20 cellular contexts compared by ENCODE assay signal in genomic region chr3:148280623-148281242, GRCh38.
DNase-seq lines count a peak whose midpoint lies in the region; ATAC-seq and TF ChIP-seq lines count a peak whose summit lies in the region.
"Had no signal": no experiment of that assay in that cellular context is flagged by ENCODE, and none has a peak within 500 bp of the region (broad histone marks: within the 10 kb centered on the region; RNA-seq: fewer than 3 reads in every experiment).

No MANE protein-coding gene starts in this region.

- H3K9me3 Mint-ChIP-seq in WTC11 = peaks cover 17% of the 10 kb centered on the region
- peaks cover 3 to 27% (median 10%) of the 10 kb centered on the region in 6 donors for H3K9me3 Mint-ChIP-seq in immature natural killer cell

- H3K27ac Mint-ChIP-seq in WTC11 (no peak overlapping the region), immature natural killer cell (no peak overlapping the region)
- H3K27ac Mint-ChIP-seq: CD4-positive, alpha-beta memory T cell had no signal

- no peaks in the 10 kb centered on the region for H3K4me1 Mint-ChIP-seq in WTC11
- H3K4me1 Mint-ChIP-seq in immature natural killer cell = no peaks in the 10 kb centered on the region
- H3K4me1 Mint-ChIP-seq: CD4-positive, alpha-beta memory T cell had no signal

- H3K27ac ChIP-seq in right cardiac atrium (ENCODE audit: low read length) = no peak overlapping the region
- H3K27ac ChIP-seq in vagina = no peak overlapping the region
- H3K27ac ChIP-seq: BLaER1, GM23248, Peyer's patch, SK-N-MC had no signal

- CTCF ChIA-PET in WTC11 (lab: Charles Lee) = interaction anchor here (0.7 kb wide), 1 partner anchor 167 kb away, joined by 6 read pairs; no protein-coding TSS in a partner anchor

- H3K4me3 ChIP-seq in right cardiac atrium (ENCODE audit: low read length) (no peak overlapping the region), mucosa of descending colon (no peak overlapping the region), vagina (no peak overlapping the region)
- H3K4me3 ChIP-seq: BLaER1, GM12878, GM23248, Peyer's patch, SK-N-MC had no signal

- ATAC-seq in right cardiac atrium = no peak
- ATAC-seq in Right ventricle myocardium superior (ENCODE audit: poor library complexity) = no peak
- no peak; the same call in 1 of the 2 replicates for ATAC-seq in WTC11
- ATAC-seq in mucosa of descending colon = no peak
- no peak for ATAC-seq in GM21381 (IDR thresholded peaks at IDR 0.05; ENCODE audit: unreplicated experiment)
- ATAC-seq in HG02840 (IDR thresholded peaks at IDR 0.05; ENCODE audit: low FRiP score, unreplicated experiment) = no peak
- ATAC-seq: GM12878 had no signal

- H3K4me1 ChIP-seq in right cardiac atrium (ENCODE audit: control insufficient read depth, insufficient read depth, low read length) = no peaks in the 10 kb centered on the region
- no peaks in the 10 kb centered on the region for H3K4me1 ChIP-seq in mucosa of descending colon (ENCODE audit: low read depth)
- H3K4me1 ChIP-seq in vagina = no peaks in the 10 kb centered on the region
- H3K4me1 ChIP-seq: BLaER1, Peyer's patch had no signal

- POLR2A ChIA-PET in WTC11 (lab: Charles Lee) = no interaction called here

- H3K27me3 Mint-ChIP-seq in WTC11 (ENCODE audit: low read depth) (no peaks in the 10 kb centered on the region), immature natural killer cell (ENCODE audit: low read depth in 3 of 3) (no peaks in the 10 kb centered on the region)
- H3K27me3 Mint-ChIP-seq: CD4-positive, alpha-beta memory T cell had no signal

- TF ChIP-seq CTCF in WTC11 (IDR thresholded peaks at IDR 0.05) = no peak
- TF ChIP-seq CTCF in mucosa of descending colon (IDR thresholded peaks at IDR 0.05) = no peak
- no peak for TF ChIP-seq CTCF in vagina (IDR thresholded peaks at IDR 0.05)

- TF ChIP-seq POLR2A in vagina (IDR thresholded peaks at IDR 0.05) = no peak

- H3K36me3 Mint-ChIP-seq in WTC11 (no peaks in the 10 kb centered on the region), immature natural killer cell (no peaks in the 10 kb centered on the region)
- H3K36me3 Mint-ChIP-seq: CD4-positive, alpha-beta memory T cell had no signal

- DNase-seq in right cardiac atrium = peak in 2 of 3 donors; percentile 34 to 53
- no peak for DNase-seq in Right ventricle myocardium superior
- peak; percentile 32 for DNase-seq in WTC11 (ENCODE audit: low spot score)
- peak in 2 of 3 donors; percentile 24 to 48 for DNase-seq in mucosa of descending colon
- DNase-seq in immature natural killer cell = no peak
- no peak for DNase-seq in vagina (ENCODE audit: extremely low spot score in 2 of 2)
- DNase-seq: CD4-positive, alpha-beta memory T cell; DMS153; GM23248; NCI-H1417; NCI-H187 treated with DMSO at 0.1 percent for 48 hours; NCI-H345; NCI-H69; SHP77 had no signal

- H3K9me3 ChIP-seq in right cardiac atrium (ENCODE audit: control insufficient read depth, low read length) = no peaks in the 10 kb centered on the region
- no peaks in the 10 kb centered on the region for H3K9me3 ChIP-seq in mucosa of descending colon
- H3K9me3 ChIP-seq in vagina = no peaks in the 10 kb centered on the region
- H3K9me3 ChIP-seq: Peyer's patch had no signal

- no peaks in the 10 kb centered on the region for H3K36me3 ChIP-seq in mucosa of descending colon (ENCODE audit: low read depth)
- H3K36me3 ChIP-seq in vagina = no peaks in the 10 kb centered on the region
- H3K36me3 ChIP-seq: BLaER1, Peyer's patch had no signal

- intact Hi-C loops in right cardiac atrium (cut with DNase I) = no loop called here
- intact Hi-C loops in Right ventricle myocardium superior (cut with DNase I) = no loop called here
- intact Hi-C loops in mucosa of descending colon (cut with DNase I, micrococcal nuclease) = no loop called here
- intact Hi-C loops in vagina (cut with DNase I) = no loop called here

- H3K4me3 Mint-ChIP-seq in WTC11 (no peak overlapping the region), immature natural killer cell (no peak overlapping the region)

- H3K27me3 ChIP-seq in right cardiac atrium (ENCODE audit: control insufficient read depth, insufficient read depth) (no peaks in the 10 kb centered on the region), vagina (no peaks in the 10 kb centered on the region)
- H3K27me3 ChIP-seq: BLaER1, Peyer's patch had no signal

- 93% methylated on average over 38 of the region's 38 CpGs for WGBS in right cardiac atrium

TF ChIP-seq in WTC11, 78 proteins besides CTCF, POLR2A, EP300 and RAD21:
- TF ChIP-seq FOXP1 (CRISPR knock-in tag; IDR thresholded peaks at IDR 0.05; ENCODE audit: borderline replicate concordance) (no peak), TEAD1 (CRISPR knock-in tag; IDR thresholded peaks at IDR 0.05) (no peak), FOXK1 (CRISPR knock-in tag; IDR thresholded peaks at IDR 0.05) (no peak), IRF2 (CRISPR knock-in tag; IDR thresholded peaks at IDR 0.05; ENCODE audit: borderline replicate concordance, low read depth) (no peak)
- TF ChIP-seq, protein P1, sequence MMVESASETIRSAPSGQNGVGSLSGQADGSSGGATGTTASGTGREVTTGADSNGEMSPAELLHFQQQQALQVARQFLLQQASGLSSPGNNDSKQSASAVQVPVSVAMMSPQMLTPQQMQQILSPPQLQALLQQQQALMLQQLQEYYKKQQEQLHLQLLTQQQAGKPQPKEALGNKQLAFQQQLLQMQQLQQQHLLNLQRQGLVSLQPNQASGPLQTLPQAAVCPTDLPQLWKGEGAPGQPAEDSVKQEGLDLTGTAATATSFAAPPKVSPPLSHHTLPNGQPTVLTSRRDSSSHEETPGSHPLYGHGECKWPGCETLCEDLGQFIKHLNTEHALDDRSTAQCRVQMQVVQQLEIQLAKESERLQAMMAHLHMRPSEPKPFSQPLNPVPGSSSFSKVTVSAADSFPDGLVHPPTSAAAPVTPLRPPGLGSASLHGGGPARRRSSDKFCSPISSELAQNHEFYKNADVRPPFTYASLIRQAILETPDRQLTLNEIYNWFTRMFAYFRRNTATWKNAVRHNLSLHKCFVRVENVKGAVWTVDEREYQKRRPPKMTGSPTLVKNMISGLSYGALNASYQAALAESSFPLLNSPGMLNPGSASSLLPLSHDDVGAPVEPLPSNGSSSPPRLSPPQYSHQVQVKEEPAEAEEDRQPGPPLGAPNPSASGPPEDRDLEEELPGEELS (CRISPR knock-in tag; IDR thresholded peaks at IDR 0.05) = no peak

Comparison
In these comparisons a context has a peak if more than half of its experiments do, and no peak if none do; other contexts are left out.
1. DNase-seq: peak in right cardiac atrium (2 of 3), WTC11 (single experiment) and mucosa of descending colon (2 of 3); none in Right ventricle myocardium superior (single experiment), immature natural killer cell (0 of 3) and vagina (0 of 2).